Comparison of ENCODE assay signal across 21 cellular contexts in the genomic region with DNA sequence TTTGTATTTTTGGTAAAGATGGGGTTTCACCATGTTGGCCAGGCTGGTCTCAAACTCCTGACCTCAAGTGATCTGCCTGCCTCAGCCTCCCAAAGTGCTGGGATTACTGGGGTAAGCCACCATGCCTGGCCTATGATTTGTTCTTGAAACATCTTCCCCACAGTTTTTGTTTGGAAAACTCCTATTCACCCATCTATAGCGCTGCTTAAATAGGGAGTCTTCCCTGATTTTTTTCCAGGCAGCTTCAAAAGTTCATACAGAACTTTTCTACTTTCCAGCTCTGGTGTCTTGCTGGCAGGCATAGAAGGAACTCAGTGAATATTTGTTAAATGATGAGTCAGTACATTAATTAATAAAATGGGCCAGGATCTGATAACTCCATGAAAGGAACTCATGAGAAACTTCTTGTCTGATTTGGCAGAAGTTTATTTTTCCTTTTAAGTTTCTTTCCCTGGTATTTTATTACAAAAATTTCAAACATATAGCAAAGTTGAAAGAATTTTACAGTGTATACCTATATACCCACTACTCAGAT. TPM values are rescaled to one million over a fixed set of nuclear protein-coding genes. Genes with fewer than 3 reads are reported as not detected.
A peak's percentile ranks its signal among the peaks of the same experiment; 100 is the strongest.
DNase-seq lines count a peak whose midpoint lies in the region; TF ChIP-seq lines count a peak whose summit lies in the region.
"Had no signal": no experiment of that assay in that cellular context is flagged by ENCODE, and none has a peak within 500 bp of the region (broad histone marks: within the 10 kb centered on the region; RNA-seq: fewer than 3 reads in every experiment).

No MANE protein-coding gene starts in this region.

- CTCF ChIA-PET in mammary epithelial cell (lab: Charles Lee; ENCODE audit: low non-redundant PET): no interaction called here

- H3K27me3 ChIP-seq in breast epithelium (no peaks in the 10 kb centered on the region), mammary epithelial cell (ENCODE audit: insufficient read depth, low read length) (no peaks in the 10 kb centered on the region)
- H3K27me3 ChIP-seq: BLaER1 had no signal

- intact Hi-C loops in breast epithelium (cut with DNase I; ENCODE audit: low total_unique reads) (no loop called here), mammary epithelial cell (cut with micrococcal nuclease) (no loop called here)

- H3K4me3 ChIP-seq in breast epithelium: no peak overlapping the region
- H3K4me3 ChIP-seq in mammary epithelial cell (replicated peaks in 1 of 3; ENCODE audit: insufficient read depth in 1 of 3, low read depth in 2 of 3, low read length in 3 of 3): no peak overlapping the region
- no peak overlapping the region for H3K4me3 ChIP-seq in LNCaP clone FGC (ENCODE audit: low read depth, low read length)
- H3K4me3 ChIP-seq: BLaER1, GM12878, GM23338 had no signal

- H2AFZ ChIP-seq in mammary epithelial cell (ENCODE audit: low read depth, low read length): no peak overlapping the region
- H2AFZ ChIP-seq: GM23338 had no signal

- no TSS peak for BruUV-seq in mammary epithelial cell (replicated peaks; lab: Mats Ljungman, UMichigan)

- no peak for TF ChIP-seq CTCF in breast epithelium (IDR thresholded peaks at IDR 0.05)
- no peak for TF ChIP-seq CTCF in mammary epithelial cell (conservative IDR thresholded peaks at IDR 0.05 in 1 of 2, IDR thresholded peaks at IDR 0.05 in 1 of 2; ENCODE audit: extremely low read depth in 1 of 2, insufficient read depth in 1 of 2, low read depth in 1 of 2, low read length in 2 of 2)
- TF ChIP-seq CTCF in LNCaP clone FGC (IDR thresholded peaks at IDR 0.05; ENCODE audit: control insufficient read depth, extremely low read depth, insufficient read depth): no peak

- no peak overlapping the region for H3K4me2 ChIP-seq in mammary epithelial cell (ENCODE audit: insufficient read depth, low read depth, low read length)
- H3K4me2 ChIP-seq: BLaER1, GM23338 had no signal

- H4K20me1 ChIP-seq in mammary epithelial cell (ENCODE audit: insufficient read depth, low read length): no peaks in the 10 kb centered on the region
- H4K20me1 ChIP-seq: BLaER1 had no signal

- H3K9ac ChIP-seq in mammary epithelial cell (ENCODE audit: insufficient read depth, low read length): no peak overlapping the region
- H3K9ac ChIP-seq: BLaER1 had no signal

- dilution Hi-C loops in mammary epithelial cell (cut with HindIII; ENCODE audit: low sequenced_read_pairs): no loop called here

- WGBS in mammary epithelial cell (ENCODE audit: low coverage, missing lambda C conversion rate): 69% methylated on average over 1 of the region's 1 CpG

- H3K27ac ChIP-seq in breast epithelium (peak overlapping the region; percentile 40 to 43), mammary epithelial cell (ENCODE audit: insufficient read depth, low read depth, low read length) (no peak overlapping the region)
- H3K27ac ChIP-seq: BLaER1 had no signal

- TF ChIP-seq POLR2A in breast epithelium (IDR thresholded peaks at IDR 0.05): no peak

- DNase-seq in breast epithelium (ENCODE audit: low spot score in 2 of 2): peak in 1 of 2 donors; percentile 15
- DNase-seq in mammary epithelial cell: no peak
- peak; percentile 45 for DNase-seq in EH (ENCODE audit: low read depth)
- DNase-seq in LNCaP clone FGC (ENCODE audit: low read depth): peak; percentile 75
- peak; percentile 7 for DNase-seq in renal cortical epithelial cell (ENCODE audit: low read depth)
- no peak for DNase-seq in activated T-cell treated with anti-CD3 and anti-CD28 coated beads for 4 hours
- no peak for DNase-seq in activated naive CD4-positive, alpha-beta T cell (lab: John Stamatoyannopoulos, UW)
- no peak for DNase-seq in ecto neural progenitor cell (ENCODE audit: low spot score)
- DNase-seq: 8988T, Calu3, DMS79 treated with DMSO at 0.1 percent for 48 hours, EL, HCEC 1CT, HFFc6, KBM-7 had no signal

- H3K79me2 ChIP-seq in mammary epithelial cell (ENCODE audit: insufficient read depth, low read length): no peaks in the 10 kb centered on the region

- no peaks in the 10 kb centered on the region for H3K36me3 ChIP-seq in breast epithelium
- no peaks in the 10 kb centered on the region for H3K36me3 ChIP-seq in mammary epithelial cell (ENCODE audit: insufficient read depth, low read length)
- H3K36me3 ChIP-seq: BLaER1 had no signal

- H3K4me1 ChIP-seq in breast epithelium (peaks cover 0 to 4% of the 10 kb centered on the region in 2 donors), mammary epithelial cell (ENCODE audit: insufficient read depth, low read length) (no peaks in the 10 kb centered on the region)
- H3K4me1 ChIP-seq: BLaER1 had no signal

- in situ Hi-C loops in mammary epithelial cell (cut with MboI; ENCODE audit: low sequenced_read_pairs in 2 of 2): no loop called here

- H3K9me3 ChIP-seq in breast epithelium: no peaks in the 10 kb centered on the region
- H3K9me3 ChIP-seq in mammary epithelial cell (replicated peaks; ENCODE audit: insufficient read depth, low read length): no peaks in the 10 kb centered on the region

RNA-seq across cellular contexts. Expression of gene TTC22, which starts 33.0 kb away (rescaled TPM):
- total RNA-seq in breast epithelium (10 to 100 TPM in 1 of 3 donors, 1 to 10 TPM in 1, under 1 TPM in 1; 0.32 to 15.8 (median 7.9) TPM), mammary epithelial cell (10 to 100 TPM in 1 of 2 donors, 1 to 10 TPM in 1; 7.9 to 13.3 TPM), renal cortical epithelial cell (6.9 and 10.3 TPM in 2 replicates)
- polyA plus RNA-seq in mammary epithelial cell: 7.0 TPM
- polyA minus RNA-seq in mammary epithelial cell: 10.0 TPM
- total RNA-seq: A673, G401, HFFc6 had no signal
- polyA plus RNA-seq: AG04450 had no signal

RNA-seq across cellular contexts. Expression of gene DHCR24, which starts 52.9 kb away (rescaled TPM):
- 100 to 1,000 TPM; 149 to 230 (median 157) TPM for total RNA-seq in breast epithelium
- 100 to 1,000 TPM; 335 to 503 TPM for total RNA-seq in mammary epithelial cell
- polyA plus RNA-seq in mammary epithelial cell: 425 TPM
- 914 TPM for polyA minus RNA-seq in mammary epithelial cell
- 383 and 608 TPM in 2 replicates for total RNA-seq in renal cortical epithelial cell

Comparison
In these comparisons a context has a peak if more than half of its experiments do, and no peak if none do; other contexts are left out.
1. DNase-seq: peak in EH (single experiment), LNCaP clone FGC (single experiment) and renal cortical epithelial cell (single experiment); none in mammary epithelial cell (single experiment), activated T-cell treated with anti-CD3 and anti-CD28 coated beads for 4 hours (single experiment), activated naive CD4-positive, alpha-beta T cell (0 of 4) and ecto neural progenitor cell (single experiment).